Comparison of ENCODE assay signal across 12 cellular contexts in genomic region chr21:33023574-33024277, GRCh38. TPM values are rescaled to one million over a fixed set of nuclear protein-coding genes. Genes with fewer than 3 reads are reported as not detected.
DNase-seq lines count a peak whose midpoint lies in the region; ATAC-seq and TF ChIP-seq lines count a peak whose summit lies in the region.
"Had no signal": no experiment of that assay in that cellular context is flagged by ENCODE, and none has a peak within 500 bp of the region (broad histone marks: within the 10 kb centered on the region; RNA-seq: fewer than 3 reads in every experiment).

No MANE protein-coding gene starts in this region.

- no peak overlapping the region for H3K4me3 ChIP-seq in LNCaP clone FGC (ENCODE audit: low read depth, low read length)
- no peak overlapping the region for H3K4me3 ChIP-seq in vagina

- H3K27me3 Mint-ChIP-seq in dendritic cell treated with granulocyte-macrophage colony-stimulating factor and Interleukin-4, amounts not matched to agents 40 ng/mL and 50 ng/mL, for 4 days: peaks cover 97% of the 10 kb centered on the region
- peaks cover 95% of the 10 kb centered on the region for H3K27me3 Mint-ChIP-seq in nephron progenitor cell (ENCODE audit: low read depth, poor library complexity)

- intact Hi-C loops in dendritic cell treated with granulocyte-macrophage colony-stimulating factor and Interleukin-4, amounts not matched to agents 40 ng/mL and 50 ng/mL, for 4 days (cut with micrococcal nuclease): no loop called here
- intact Hi-C loops in vagina (cut with DNase I): loop anchor here (2.0 kb wide), 1 partner anchor 47 kb away; the partner anchor contains the start of gene OLIG1

- no peak for TF ChIP-seq POLR2A in vagina (IDR thresholded peaks at IDR 0.05)

- H3K4me1 Mint-ChIP-seq in dendritic cell treated with granulocyte-macrophage colony-stimulating factor and Interleukin-4, amounts not matched to agents 40 ng/mL and 50 ng/mL, for 4 days (ENCODE audit: low read depth): peaks cover 73% of the 10 kb centered on the region
- peaks cover 28% of the 10 kb centered on the region for H3K4me1 Mint-ChIP-seq in nephron progenitor cell

- H3K9me3 Mint-ChIP-seq in dendritic cell treated with granulocyte-macrophage colony-stimulating factor and Interleukin-4, amounts not matched to agents 40 ng/mL and 50 ng/mL, for 4 days: no peaks in the 10 kb centered on the region
- H3K9me3 Mint-ChIP-seq in nephron progenitor cell: no peaks in the 10 kb centered on the region

- no peaks in the 10 kb centered on the region for H3K36me3 Mint-ChIP-seq in dendritic cell treated with granulocyte-macrophage colony-stimulating factor and Interleukin-4, amounts not matched to agents 40 ng/mL and 50 ng/mL, for 4 days (ENCODE audit: low read depth)
- no peaks in the 10 kb centered on the region for H3K36me3 Mint-ChIP-seq in nephron progenitor cell (ENCODE audit: low read depth)

- no peak overlapping the region for H3K27ac Mint-ChIP-seq in dendritic cell treated with granulocyte-macrophage colony-stimulating factor and Interleukin-4, amounts not matched to agents 40 ng/mL and 50 ng/mL, for 4 days
- no peak overlapping the region for H3K27ac Mint-ChIP-seq in nephron progenitor cell

- H3K4me1 ChIP-seq in ES-I3 (ENCODE audit: insufficient read depth, low read length) (peaks cover 6% of the 10 kb centered on the region), vagina (peaks cover 47% of the 10 kb centered on the region)

- H3K9ac ChIP-seq in ES-I3 (ENCODE audit: low read depth, low read length): peak overlapping the region; percentile 39

- no peak overlapping the region for H3K27ac ChIP-seq in vagina
- H3K27ac ChIP-seq: breast epithelium, thoracic aorta had no signal

- ATAC-seq in HG03520 (IDR thresholded peaks at IDR 0.05; ENCODE audit: unreplicated experiment): no peak
- ATAC-seq in GM21825 (IDR thresholded peaks at IDR 0.05; ENCODE audit: unreplicated experiment): no peak
- no peak for ATAC-seq in GM21447 (IDR thresholded peaks at IDR 0.05; ENCODE audit: unreplicated experiment)

- TF ChIP-seq CTCF in LNCaP clone FGC (IDR thresholded peaks at IDR 0.05; ENCODE audit: control insufficient read depth, extremely low read depth, insufficient read depth) (0 out of 2 replicates have a peak, but pooled peaks have one; percentile 7), nephron progenitor cell (IDR thresholded peaks at IDR 0.05) (no peak), vagina (IDR thresholded peaks at IDR 0.05) (no peak)

- no peak for DNase-seq in LNCaP clone FGC (ENCODE audit: low read depth)
- DNase-seq in nephron progenitor cell: no peak
- no peak for DNase-seq in vagina (ENCODE audit: extremely low spot score in 2 of 2)
- DNase-seq: NCI-H187 treated with DMSO at 0.1 percent for 48 hours had no signal

- peak overlapping the region; percentile 68 for H3K4me3 Mint-ChIP-seq in dendritic cell treated with granulocyte-macrophage colony-stimulating factor and Interleukin-4, amounts not matched to agents 40 ng/mL and 50 ng/mL, for 4 days
- H3K4me3 Mint-ChIP-seq in nephron progenitor cell: peak overlapping the region; percentile 25

- no peaks in the 10 kb centered on the region for H3K9me3 ChIP-seq in ES-I3 (ENCODE audit: control insufficient read depth, insufficient read depth, low read length)
- H3K9me3 ChIP-seq in vagina: no peaks in the 10 kb centered on the region
- H3K9me3 ChIP-seq: breast epithelium, thoracic aorta had no signal

- H3K36me3 ChIP-seq in ES-I3 (ENCODE audit: insufficient read depth, low read length) (no peaks in the 10 kb centered on the region), vagina (no peaks in the 10 kb centered on the region)
- H3K36me3 ChIP-seq: breast epithelium, thoracic aorta had no signal

- H3K27me3 ChIP-seq in vagina: peaks cover 38% of the 10 kb centered on the region

RNA-seq across cellular contexts. Expression of gene OLIG2, which starts 2.0 kb away (rescaled TPM):
- total RNA-seq in vagina: not detected
- total RNA-seq: breast epithelium, G401, thoracic aorta had no signal

RNA-seq across cellular contexts. Expression of gene OLIG1, which starts 46.2 kb away (rescaled TPM):
- not detected for total RNA-seq in vagina
- total RNA-seq: breast epithelium, G401, thoracic aorta had no signal
